In genomic region chr17:17754719-17755686, GRCh38 we compare ENCODE assay signal across 15 cellular contexts.
DNase-seq lines count a peak whose midpoint lies in the region; ATAC-seq and TF ChIP-seq lines count a peak whose summit lies in the region.
"Had no signal": no experiment of that assay in that cellular context is flagged by ENCODE, and none has a peak within 500 bp of the region (broad histone marks: within the 10 kb centered on the region; RNA-seq: fewer than 3 reads in every experiment).

No MANE protein-coding gene starts in this region.

- no peak overlapping the region for H3K27ac ChIP-seq in CD4-positive, CD25-positive, alpha-beta regulatory T cell (ENCODE audit: insufficient read depth, low read length, poor library complexity, severe bottlenecking)
- peak overlapping the region; percentile 52 to 94 (median 86) for H3K27ac ChIP-seq in heart left ventricle
- H3K27ac ChIP-seq in trophoblast cell (ENCODE audit: low read depth, low read length), result no peak overlapping the region
- H3K27ac ChIP-seq: ovary, testis, VCaP had no signal

- H3K27ac Mint-ChIP-seq in CD4-positive, CD25-positive, alpha-beta regulatory T cell, result peak overlapping the region; percentile 63 to 76 (median 67)
- peak overlapping the region in 2 of 3 donors; percentile 51 to 91 for H3K27ac Mint-ChIP-seq in IgD-negative memory B cell
- no peak overlapping the region for H3K27ac Mint-ChIP-seq in Caco-2 (ENCODE audit: unreplicated experiment)

- TF ChIP-seq CTCF in heart left ventricle (IDR thresholded peaks at IDR 0.05) (no peak), lower leg skin (IDR thresholded peaks at IDR 0.05) (no peak), Caco-2 (IDR thresholded peaks at IDR 0.05; ENCODE audit: insufficient read depth in 1 of 2, low read depth in 1 of 2, low read length in 1 of 2, severe bottlenecking in 1 of 2, unreplicated experiment in 1 of 2) (no peak)

- no peak overlapping the region for H2AK5ac ChIP-seq in trophoblast cell (ENCODE audit: low read length)

- H2AFZ ChIP-seq in trophoblast cell (ENCODE audit: insufficient read depth, low read length, poor library complexity), result no peak overlapping the region

- H3K23ac ChIP-seq in trophoblast cell (ENCODE audit: low read length), result no peak overlapping the region

- 58 to 69% (median 66%) methylated on average over 11 of the region's 11 CpGs for WGBS in heart left ventricle, 4 donors
- no CpG with 5 or more reads among the region's 11 CpGs for WGBS in trophoblast cell (ENCODE audit: extremely low coverage, insufficient coverage, insufficient read length)
- 88 to 90% methylated on average over 11 of the region's 11 CpGs for WGBS in lower leg skin, 2 donors

- no peak overlapping the region for H2BK120ac ChIP-seq in trophoblast cell (ENCODE audit: insufficient read depth, low read length, poor library complexity)

- H2BK5ac ChIP-seq in trophoblast cell (ENCODE audit: low read depth, low read length, poor library complexity), result no peak overlapping the region

- H3K36me3 Mint-ChIP-seq in CD4-positive, CD25-positive, alpha-beta regulatory T cell, result peaks cover 7% of the 10 kb centered on the region
- H3K36me3 Mint-ChIP-seq in IgD-negative memory B cell (peaks cover 2% of the 10 kb centered on the region), Caco-2 (ENCODE audit: insufficient read depth, unreplicated experiment) (peaks cover 17% of the 10 kb centered on the region)

- peak overlapping the region; percentile 10 for H3K18ac ChIP-seq in trophoblast cell (ENCODE audit: low read length)

- CTCF ChIA-PET in Caco-2 (lab: Charles Lee), result no interaction called here

- POLR2A ChIA-PET in Caco-2 (lab: Charles Lee), result no interaction called here

- DNase-seq in CD4-positive, CD25-positive, alpha-beta regulatory T cell, result no peak
- DNase-seq in heart left ventricle (peak in 4 of 5 donors; percentile 76 to 89 (median 82)), trophoblast cell (no peak), lower leg skin (ENCODE audit: low spot score in 2 of 2) (no peak), Caco-2 (no peak)
- DNase-seq: activated naive CD4-positive, alpha-beta T cell; effector CD8-positive, alpha-beta T cell; NCI-H1092 treated with DMSO at 0.1 percent for 48 hours; ovary; PC-3; stimulated activated CD4-positive, alpha-beta T cell treated with anti-CD3 and anti-CD28 coated beads, Interleukin-12 subunit alpha, Interleukin-12 subunit beta, amount 100 ng/mL, for 4 hours; testis had no signal

- no peak overlapping the region for H3K4ac ChIP-seq in trophoblast cell (ENCODE audit: low read depth, low read length)

- BruUV-seq in Caco-2 (replicated peaks; lab: Mats Ljungman, UMichigan), result no TSS peak

- H3K79me2 ChIP-seq in trophoblast cell (ENCODE audit: control insufficient read depth, insufficient read depth, low read length, poor library complexity), result peaks cover 3% of the 10 kb centered on the region

- H3K9me3 Mint-ChIP-seq in CD4-positive, CD25-positive, alpha-beta regulatory T cell, result no peaks in the 10 kb centered on the region
- H3K9me3 Mint-ChIP-seq in IgD-negative memory B cell (no peaks in the 10 kb centered on the region), Caco-2 (ENCODE audit: unreplicated experiment) (no peaks in the 10 kb centered on the region)

- ATAC-seq in CD4-positive, CD25-positive, alpha-beta regulatory T cell (ENCODE audit: low read depth in 2 of 2), result no peak
- ATAC-seq in heart left ventricle (peak; percentile 60 to 76 (median 70)), HG03342 (IDR thresholded peaks at IDR 0.05; ENCODE audit: unreplicated experiment) (no peak)
- ATAC-seq: PC-3 had no signal

- TF ChIP-seq POLR2A in heart left ventricle (IDR thresholded peaks at IDR 0.05) (no peak), lower leg skin (IDR thresholded peaks at IDR 0.05) (no peak)

- H3K9ac ChIP-seq in trophoblast cell (ENCODE audit: low read length), result no peak overlapping the region

- no peaks in the 10 kb centered on the region for H3K27me3 Mint-ChIP-seq in CD4-positive, CD25-positive, alpha-beta regulatory T cell
- H3K27me3 Mint-ChIP-seq in IgD-negative memory B cell (no peaks in the 10 kb centered on the region), Caco-2 (ENCODE audit: insufficient read depth, unreplicated experiment) (no peaks in the 10 kb centered on the region)

- no peaks in the 10 kb centered on the region for H3K9me3 ChIP-seq in CD4-positive, CD25-positive, alpha-beta regulatory T cell (ENCODE audit: control insufficient read depth in 2 of 2, low read length in 2 of 2)
- H3K9me3 ChIP-seq in heart left ventricle (no peaks in the 10 kb centered on the region), trophoblast cell (ENCODE audit: insufficient read depth, low read depth, low read length) (peaks cover 4% of the 10 kb centered on the region), Caco-2 (no peaks in the 10 kb centered on the region)
- H3K9me3 ChIP-seq: ovary, testis had no signal

- H4K91ac ChIP-seq in trophoblast cell (ENCODE audit: low read depth, low read length), result no peak overlapping the region

- H3K79me1 ChIP-seq in trophoblast cell (ENCODE audit: low read length), result peaks cover 10% of the 10 kb centered on the region

- H4K8ac ChIP-seq in trophoblast cell (ENCODE audit: low read depth, low read length), result no peak overlapping the region

- H3K4me1 Mint-ChIP-seq in CD4-positive, CD25-positive, alpha-beta regulatory T cell, result peaks cover 14 to 86% (median 42%) of the 10 kb centered on the region in 4 donors
- H3K4me1 Mint-ChIP-seq in IgD-negative memory B cell (peaks cover 34 to 43% (median 42%) of the 10 kb centered on the region in 3 donors), Caco-2 (ENCODE audit: low read depth, unreplicated experiment) (no peaks in the 10 kb centered on the region)

- no peaks in the 10 kb centered on the region for H3K27me3 ChIP-seq in CD4-positive, CD25-positive, alpha-beta regulatory T cell (ENCODE audit: control insufficient read depth, insufficient read depth, low read length)
- H3K27me3 ChIP-seq in heart left ventricle (no peaks in the 10 kb centered on the region), trophoblast cell (ENCODE audit: insufficient read depth, low read length) (no peaks in the 10 kb centered on the region), Caco-2 (replicated peaks; ENCODE audit: control insufficient read depth, insufficient read depth, low read length) (no peaks in the 10 kb centered on the region)
- H3K27me3 ChIP-seq: ovary, testis had no signal

- H4K12ac ChIP-seq in trophoblast cell (ENCODE audit: low read depth, low read length), result no peak overlapping the region

- peak overlapping the region in 1 of 4 donors; percentile 21 for H3K4me3 Mint-ChIP-seq in CD4-positive, CD25-positive, alpha-beta regulatory T cell
- H3K4me3 Mint-ChIP-seq in IgD-negative memory B cell (peak overlapping the region in 1 of 4 donors; percentile 74), Caco-2 (ENCODE audit: unreplicated experiment) (no peak overlapping the region)

- H3K14ac ChIP-seq in trophoblast cell (ENCODE audit: low read length), result no peak overlapping the region

- intact Hi-C loops in heart left ventricle (cut with DNase I) (loop anchor here in 2 of 10 donors (5.0 kb wide), 1 partner anchor 37 kb away; no protein-coding TSS in a partner anchor), lower leg skin (cut with DNase I; ENCODE audit: low total_unique reads) (no loop called here), Caco-2 (cut with micrococcal nuclease; ENCODE audit: unreplicated experiment) (no loop called here)

- no peak overlapping the region for H3K4me2 ChIP-seq in trophoblast cell (ENCODE audit: low read length)

- no peak overlapping the region for H2BK12ac ChIP-seq in trophoblast cell (ENCODE audit: low read length)

- no peaks in the 10 kb centered on the region for H3K36me3 ChIP-seq in CD4-positive, CD25-positive, alpha-beta regulatory T cell (ENCODE audit: control insufficient read depth, insufficient read depth, low read length)
- no peaks in the 10 kb centered on the region for H3K36me3 ChIP-seq in heart left ventricle
- peaks cover 7 to 10% of the 10 kb centered on the region in 2 experiments for H3K36me3 ChIP-seq in trophoblast cell (ENCODE audit: control insufficient read depth in 1 of 2, insufficient read depth in 2 of 2, low read length in 2 of 2)
- H3K36me3 ChIP-seq in Caco-2 (ENCODE audit: control insufficient read depth, insufficient read depth, low read length), result no peaks in the 10 kb centered on the region
- H3K36me3 ChIP-seq: ovary had no signal

- peaks cover 63% of the 10 kb centered on the region for H3K4me1 ChIP-seq in CD4-positive, CD25-positive, alpha-beta regulatory T cell (ENCODE audit: control insufficient read depth, insufficient read depth, low read length, poor library complexity, severe bottlenecking)
- peaks cover 3 to 91% (median 44%) of the 10 kb centered on the region in 12 donors for H3K4me1 ChIP-seq in heart left ventricle
- H3K4me1 ChIP-seq in trophoblast cell (ENCODE audit: control insufficient read depth in 1 of 2, insufficient read depth in 2 of 2, low read length in 2 of 2), result peaks cover 15 to 23% of the 10 kb centered on the region in 2 experiments
- H3K4me1 ChIP-seq in Caco-2, result peaks cover 7% of the 10 kb centered on the region; the same call in 1 of the 2 replicates

- H3K4me3 ChIP-seq in CD4-positive, CD25-positive, alpha-beta regulatory T cell (ENCODE audit: low read depth, low read length), result no peak overlapping the region
- H3K4me3 ChIP-seq in heart left ventricle, result no peak overlapping the region
- H3K4me3 ChIP-seq in trophoblast cell (ENCODE audit: low read depth, low read length), result peak overlapping the region; percentile 10
- no peak overlapping the region for H3K4me3 ChIP-seq in lower leg skin (ENCODE audit: low read depth, poor library complexity, severe bottlenecking)
- H3K4me3 ChIP-seq in Caco-2 (ENCODE audit: low read depth, low read length), result no peak overlapping the region
- H3K4me3 ChIP-seq: ovary, testis had no signal

Comparison
In these comparisons a context has a peak if more than half of its experiments do, and no peak if none do; other contexts are left out.
1. ATAC-seq: peak in heart left ventricle (4 of 4); none in CD4-positive, CD25-positive, alpha-beta regulatory T cell (0 of 2) and HG03342 (single experiment).
2. DNase-seq: peak in heart left ventricle (4 of 5); none in CD4-positive, CD25-positive, alpha-beta regulatory T cell (0 of 3), trophoblast cell (0 of 2), lower leg skin (0 of 2) and Caco-2 (0 of 2).
3. H3K27ac ChIP-seq: peak in heart left ventricle (12 of 12); none in CD4-positive, CD25-positive, alpha-beta regulatory T cell (single experiment) and trophoblast cell (single experiment).